ENCODE assay signal across 26 cellular contexts in the genomic region with DNA sequence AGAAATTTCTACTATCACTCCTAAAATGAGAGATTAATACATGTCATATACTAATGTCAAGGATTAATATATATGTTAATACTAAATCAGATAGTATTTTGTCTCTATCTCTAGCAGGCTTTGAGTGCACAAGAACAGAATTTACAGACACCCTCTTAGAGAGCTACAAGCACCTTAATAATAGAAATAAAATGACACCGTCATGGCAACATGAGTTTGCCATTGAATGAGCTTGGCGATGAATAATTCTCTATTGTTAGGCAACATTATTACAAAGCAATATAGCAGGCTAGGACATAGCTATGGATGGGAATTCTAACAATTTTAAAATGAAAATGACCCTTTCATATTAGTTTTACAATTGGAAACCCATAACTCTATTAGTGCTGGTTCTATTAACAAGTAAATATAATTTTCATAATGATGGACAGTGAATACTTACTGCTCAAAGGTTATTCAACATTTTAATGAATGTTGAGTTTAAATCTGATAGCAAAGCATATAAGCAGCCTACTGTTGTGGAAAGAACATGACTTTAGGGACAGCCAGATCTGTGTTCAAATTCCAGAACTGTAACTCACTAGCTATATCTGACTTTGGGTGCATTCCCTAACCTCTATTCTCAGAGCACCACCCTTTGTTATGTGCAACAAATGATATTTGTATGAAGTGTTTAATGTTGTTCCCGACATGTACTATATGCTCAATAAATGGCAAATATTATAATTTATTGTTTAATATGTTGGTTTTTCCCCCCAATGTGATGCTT.
"Had no signal": no experiment of that assay in that cellular context is flagged by ENCODE, and none has a peak within 500 bp of the region (broad histone marks: within the 10 kb centered on the region; RNA-seq: fewer than 3 reads in every experiment).

No MANE protein-coding gene starts in this region.

- DNase-seq: activated CD4-positive, alpha-beta memory T cell treated with anti-CD3 and anti-CD28 coated beads for 36 hours; activated CD4-positive, alpha-beta T cell treated with anti-CD3 and anti-CD28 coated beads for 36 hours; activated CD4-positive, alpha-beta T cell treated with anti-CD3 and anti-CD28 coated beads, Interleukin-2, amount 10 ng/mL, durations not matched to agents 24 days and 14 days; activated CD4-positive, CD25-positive, alpha-beta regulatory T cell; activated CD4-positive, CD25-positive, alpha-beta regulatory T cell treated with anti-CD3 and anti-CD28 coated beads, Interleukin-2, amount 50 U/mL, for 72 hours; activated CD8-positive, alpha-beta memory T cell treated with anti-CD3 and anti-CD28 coated beads, Interleukin-2, amount 10 ng/mL, durations not matched to agents 7 days and 5 days; activated CD8-positive, alpha-beta memory T cell treated with anti-CD3 and anti-CD28 coated beads, Interleukin-2, amount 50 U/mL, for 4 hours; activated CD8-positive, alpha-beta T cell treated with anti-CD3 and anti-CD28 coated beads, Interleukin-2, amount 10 ng/mL, durations not matched to agents 7 days and 5 days; activated gamma-delta T cell; activated naive CD4-positive, alpha-beta T cell; activated naive CD4-positive, alpha-beta T cell treated with anti-CD3 and anti-CD28 coated beads, Interleukin-2, amount 10 ng/mL, durations not matched to agents 7 days and 5 days; activated T-cell treated with anti-CD3 and anti-CD28 coated beads, Interleukin-2, amount 50 U/mL, for 1 hour; activated T-cell treated with anti-CD3 and anti-CD28 coated beads, Interleukin-2, amount 50 U/mL, for 72 hours; amniotic stem cell; aorta; central memory CD4-positive, alpha-beta T cell; cerebellar nuclear complex; colonic mucosa; effector CD8-positive, alpha-beta T cell; esophagus squamous epithelium; foreskin melanocyte; head of caudate nucleus; T-helper 2 cell had no signal

- H3K4me1 ChIP-seq: breast epithelium, colonic mucosa, esophagus squamous epithelium had no signal

- ATAC-seq: activated CD4-positive, alpha-beta T cell treated with anti-CD3 and anti-CD28 coated beads for 36 hours; activated CD8-positive, alpha-beta memory T cell treated with anti-CD3 and anti-CD28 coated beads, Interleukin-2, amount 10 ng/mL, durations not matched to agents 7 days and 5 days; activated CD8-positive, alpha-beta T cell treated with anti-CD3 and anti-CD28 coated beads, Interleukin-2, amount 10 ng/mL, durations not matched to agents 7 days and 5 days; activated T-cell treated with anti-CD3 and anti-CD28 coated beads, Interleukin-2, amount 50 U/mL, for 72 hours had no signal

- H3K27ac ChIP-seq: breast epithelium, cardiac muscle cell, colonic mucosa, epithelial cell of prostate, esophagus squamous epithelium had no signal

- H3K27me3 ChIP-seq: breast epithelium, cardiac muscle cell, colonic mucosa, esophagus squamous epithelium had no signal

- H3K9me3 ChIP-seq: breast epithelium, colonic mucosa, esophagus squamous epithelium had no signal

- H3K36me3 ChIP-seq: breast epithelium, cardiac muscle cell, colonic mucosa, esophagus squamous epithelium had no signal

- H3K4me3 ChIP-seq: breast epithelium, cardiac muscle cell, colonic mucosa, esophagus squamous epithelium had no signal
